In genomic region chr2:190563109-190563508, GRCh38 we compare ENCODE assay signal across 12 cellular contexts. TPM values are rescaled to one million over a fixed set of nuclear protein-coding genes. Genes with fewer than 3 reads are reported as not detected.
DNase-seq lines count a peak whose midpoint lies in the region; ATAC-seq, FAIRE-seq and TF ChIP-seq lines count a peak whose summit lies in the region.
"Had no signal": no experiment of that assay in that cellular context is flagged by ENCODE, and none has a peak within 500 bp of the region (broad histone marks: within the 10 kb centered on the region; RNA-seq: fewer than 3 reads in every experiment).

No MANE protein-coding gene starts in this region.

- FAIRE-seq in small intestine (lab: Jason Lieb, UNC) = no peak

- intact Hi-C loops in Right ventricle myocardium superior (cut with DNase I) = no loop called here

- H3K27me3 Mint-ChIP-seq in CD4-positive, CD25-positive, alpha-beta regulatory T cell = no peaks in the 10 kb centered on the region
- H3K27me3 Mint-ChIP-seq in glutamatergic neuron (ENCODE audit: unreplicated experiment) = no peaks in the 10 kb centered on the region

- H3K27ac ChIP-seq in CD4-positive, CD25-positive, alpha-beta regulatory T cell (ENCODE audit: insufficient read depth, low read length, poor library complexity, severe bottlenecking) = no peak overlapping the region
- no peak overlapping the region for H3K27ac ChIP-seq in small intestine (ENCODE audit: low read depth in 1 of 2, low read length in 1 of 2)
- H3K27ac ChIP-seq: brain microvascular endothelial cell, lower lobe of right lung, right atrium auricular region, tibial nerve had no signal

- H3K9me3 Mint-ChIP-seq in CD4-positive, CD25-positive, alpha-beta regulatory T cell = peaks cover 0 to 18% (median 11%) of the 10 kb centered on the region in 7 donors
- no peaks in the 10 kb centered on the region for H3K9me3 Mint-ChIP-seq in glutamatergic neuron (ENCODE audit: unreplicated experiment)

- H3K36me3 Mint-ChIP-seq in CD4-positive, CD25-positive, alpha-beta regulatory T cell = peaks cover 7% of the 10 kb centered on the region
- H3K36me3 Mint-ChIP-seq in glutamatergic neuron (ENCODE audit: unreplicated experiment) = peaks cover 5% of the 10 kb centered on the region

- peak in 1 of 2 donors; percentile 34 for ATAC-seq in CD4-positive, CD25-positive, alpha-beta regulatory T cell (ENCODE audit: low read depth in 2 of 2)
- ATAC-seq in HG02759 (IDR thresholded peaks at IDR 0.05; ENCODE audit: unreplicated experiment) (peak; percentile 79), HG03520 (IDR thresholded peaks at IDR 0.05; ENCODE audit: unreplicated experiment) (no peak), Right ventricle myocardium superior (ENCODE audit: poor library complexity) (no peak)
- ATAC-seq: lower lobe of right lung had no signal

- H3K4me1 Mint-ChIP-seq in CD4-positive, CD25-positive, alpha-beta regulatory T cell = peaks cover 0 to 9% (median 7%) of the 10 kb centered on the region in 4 donors
- H3K4me1 Mint-ChIP-seq in glutamatergic neuron (ENCODE audit: low read depth, unreplicated experiment) = no peaks in the 10 kb centered on the region

- DNase-seq in CD4-positive, CD25-positive, alpha-beta regulatory T cell = no peak
- peak; percentile 39 for DNase-seq in activated T-helper 9 cell treated with anti-CD3 and anti-CD28 coated beads, Interleukin-2, amount 50 U/mL, for 16 hours (ENCODE audit: low read depth)
- peak; percentile 45 for DNase-seq in stimulated activated CD4-positive, alpha-beta T cell treated with anti-CD3 and anti-CD28 coated beads, Interleukin-15, amount 100 ng/mL, for 24 hours
- DNase-seq in glutamatergic neuron (no peak), small intestine (no peak), Right ventricle myocardium superior (no peak)
- DNase-seq: brain microvascular endothelial cell, lower lobe of right lung had no signal

- TF ChIP-seq CTCF in glutamatergic neuron (IDR thresholded peaks at IDR 0.05; ENCODE audit: partially characterized antibody, unreplicated experiment) = no peak

- H3K27me3 ChIP-seq in CD4-positive, CD25-positive, alpha-beta regulatory T cell (ENCODE audit: control insufficient read depth, insufficient read depth, low read length) = no peaks in the 10 kb centered on the region
- no peaks in the 10 kb centered on the region for H3K27me3 ChIP-seq in small intestine (ENCODE audit: control insufficient read depth in 2 of 2, insufficient read depth in 2 of 2, low read length in 2 of 2)
- H3K27me3 ChIP-seq: brain microvascular endothelial cell, right atrium auricular region, tibial nerve had no signal

- peak overlapping the region in 1 of 4 donors; percentile 32 for H3K4me3 Mint-ChIP-seq in CD4-positive, CD25-positive, alpha-beta regulatory T cell
- no peak overlapping the region for H3K4me3 Mint-ChIP-seq in glutamatergic neuron (ENCODE audit: unreplicated experiment)

- H3K36me3 ChIP-seq in CD4-positive, CD25-positive, alpha-beta regulatory T cell (ENCODE audit: control insufficient read depth, insufficient read depth, low read length) = no peaks in the 10 kb centered on the region
- no peaks in the 10 kb centered on the region for H3K36me3 ChIP-seq in small intestine (ENCODE audit: control insufficient read depth in 2 of 2, insufficient read depth in 2 of 2, low read length in 2 of 2)
- H3K36me3 ChIP-seq: brain microvascular endothelial cell, lower lobe of right lung, right atrium auricular region had no signal

- H3K4me1 ChIP-seq in CD4-positive, CD25-positive, alpha-beta regulatory T cell (ENCODE audit: control insufficient read depth, insufficient read depth, low read length, poor library complexity, severe bottlenecking) = no peaks in the 10 kb centered on the region
- peaks cover 0 to 2% of the 10 kb centered on the region in 2 donors for H3K4me1 ChIP-seq in small intestine (ENCODE audit: control insufficient read depth in 2 of 2, insufficient read depth in 1 of 2, low read depth in 1 of 2, low read length in 1 of 2)
- H3K4me1 ChIP-seq: lower lobe of right lung, tibial nerve had no signal

- H3K27ac Mint-ChIP-seq in CD4-positive, CD25-positive, alpha-beta regulatory T cell = peak overlapping the region in 2 of 3 donors; percentile 61 to 65
- H3K27ac Mint-ChIP-seq in glutamatergic neuron (ENCODE audit: unreplicated experiment) = no peak overlapping the region

- no peak overlapping the region for H3K4me3 ChIP-seq in CD4-positive, CD25-positive, alpha-beta regulatory T cell (ENCODE audit: low read depth, low read length)
- no peak overlapping the region for H3K4me3 ChIP-seq in small intestine (ENCODE audit: low read depth in 1 of 2, low read length in 2 of 2)
- H3K4me3 ChIP-seq: lower lobe of right lung, right atrium auricular region, tibial nerve had no signal

- peaks cover 10 to 12% of the 10 kb centered on the region in 2 experiments for H3K9me3 ChIP-seq in CD4-positive, CD25-positive, alpha-beta regulatory T cell (ENCODE audit: control insufficient read depth in 2 of 2, low read length in 2 of 2)
- H3K9me3 ChIP-seq in small intestine (ENCODE audit: control insufficient read depth, low read depth) = no peaks in the 10 kb centered on the region

- WGBS in small intestine, 3 donors = 58 to 70% (median 63%) methylated on average over 8 of the region's 8 CpGs

RNA-seq across cellular contexts. Expression of gene NEMP2, which starts 28.6 kb away (rescaled TPM):
- total RNA-seq in CD4-positive, CD25-positive, alpha-beta regulatory T cell = 10.7 TPM
- polyA plus RNA-seq in CD4-positive, CD25-positive, alpha-beta regulatory T cell = 10 to 100 TPM; 10.9 to 14.9 (median 14.5) TPM
- total RNA-seq in glutamatergic neuron (ENCODE audit: unreplicated experiment) (2.1 TPM), Right ventricle myocardium superior (1.7 TPM)
- 1 to 10 TPM in 1 of 3 donors, under 1 TPM in 2; 0.45 to 1.4 (median 0.54) TPM for polyA plus RNA-seq in small intestine

Comparison
In these comparisons a context has a peak if more than half of its experiments do, and no peak if none do; other contexts are left out.
1. DNase-seq: peak in activated T-helper 9 cell treated with anti-CD3 and anti-CD28 coated beads, Interleukin-2, amount 50 U/mL, for 16 hours (single experiment) and stimulated activated CD4-positive, alpha-beta T cell treated with anti-CD3 and anti-CD28 coated beads, Interleukin-15, amount 100 ng/mL, for 24 hours (single experiment); none in CD4-positive, CD25-positive, alpha-beta regulatory T cell (0 of 3), glutamatergic neuron (single experiment), small intestine (single experiment) and Right ventricle myocardium superior (single experiment).